8 cellular contexts compared by ENCODE assay signal in genomic region chr16:30949655-30950515, GRCh38. TPM values are rescaled to one million over a fixed set of nuclear protein-coding genes. Genes with fewer than 3 reads are reported as not detected.
DNase-seq lines count a peak whose midpoint lies in the region; ATAC-seq and TF ChIP-seq lines count a peak whose summit lies in the region.

No MANE protein-coding gene starts in this region.

- 0 out of 2 replicates have a peak, but pooled peaks cover 6% of the 10 kb centered on the region for H3F3A ChIP-seq in Loucy (ENCODE audit: low read depth)

- H3K9ac ChIP-seq in Loucy (ENCODE audit: low read depth, low read length, poor library complexity, severe bottlenecking) (peak overlapping the region; percentile 99), mucosa of stomach (ENCODE audit: low read length) (peak overlapping the region; percentile 82)

- H3K27me3 ChIP-seq in GM06990 (replicated peaks; ENCODE audit: control insufficient read depth, insufficient read depth, low read length) (no peaks in the 10 kb centered on the region), Loucy (ENCODE audit: insufficient read depth, low read length, poor library complexity, severe bottlenecking) (peaks cover 7% of the 10 kb centered on the region), mucosa of stomach (ENCODE audit: control insufficient read depth, insufficient read depth, low read length) (no peaks in the 10 kb centered on the region)

- no peak overlapping the region for H2AFZ ChIP-seq in Loucy (ENCODE audit: low read length)

- H3K9me2 ChIP-seq in Loucy (replicated peaks; ENCODE audit: low read depth, low read length): no peaks in the 10 kb centered on the region

- TF ChIP-seq CTCF in GM06990 (IDR thresholded peaks at IDR 0.05; ENCODE audit: insufficient read depth, low read length, poor library complexity, severe bottlenecking) (peak; percentile 54), Loucy (conservative IDR thresholded peaks at IDR 0.05; ENCODE audit: low read length) (peak; percentile 53), WI38 (IDR thresholded peaks at IDR 0.05; ENCODE audit: low read depth, low read length) (0 out of 2 replicates have a peak, but pooled peaks have one; percentile 11), epithelial cell of proximal tubule (conservative IDR thresholded peaks at IDR 0.05; ENCODE audit: low read depth, low read length) (peak; percentile 38)

- peak; percentile 72 for DNase-seq in GM06990 (ENCODE audit: extremely low read depth, insufficient read length)
- DNase-seq in epithelial cell of proximal tubule (ENCODE audit: low read depth): peak; percentile 59
- no peak for DNase-seq in central memory CD4-positive, alpha-beta T cell

- H3K9me3 ChIP-seq in Loucy (ENCODE audit: insufficient read depth, low read depth, low read length) (no peaks in the 10 kb centered on the region), mucosa of stomach (ENCODE audit: control insufficient read depth, low read length) (no peaks in the 10 kb centered on the region)

- H3K36me3 ChIP-seq in GM06990 (ENCODE audit: control insufficient read depth, insufficient read depth, low read length): peaks cover 2% of the 10 kb centered on the region
- peaks cover 6% of the 10 kb centered on the region; the same call in 1 of the 2 replicates for H3K36me3 ChIP-seq in Loucy (ENCODE audit: insufficient read depth, low read length)
- H3K36me3 ChIP-seq in mucosa of stomach (ENCODE audit: control insufficient read depth, insufficient read depth, low read length): no peaks in the 10 kb centered on the region
- no peaks in the 10 kb centered on the region for H3K36me3 ChIP-seq in urinary bladder (ENCODE audit: insufficient read depth)

- H3K4me2 ChIP-seq in Loucy (ENCODE audit: low read depth, low read length, poor library complexity, severe bottlenecking): peak overlapping the region; percentile 84

- peak overlapping the region; percentile 90 for H3K4me3 ChIP-seq in GM06990 (replicated peaks; ENCODE audit: low read depth, low read length)
- H3K4me3 ChIP-seq in Loucy (ENCODE audit: low read length, poor library complexity, severe bottlenecking): peak overlapping the region; percentile 90
- peak overlapping the region; percentile 79 for H3K4me3 ChIP-seq in WI38 (ENCODE audit: low read depth, low read length)
- peak overlapping the region; percentile 95 for H3K4me3 ChIP-seq in epithelial cell of proximal tubule (ENCODE audit: low read depth, low read length)
- peak overlapping the region; percentile 42 for H3K4me3 ChIP-seq in mucosa of stomach (ENCODE audit: low read length)
- H3K4me3 ChIP-seq in urinary bladder (ENCODE audit: low read depth, low read length): peak overlapping the region; percentile 96

- H3K4me1 ChIP-seq in Loucy (ENCODE audit: insufficient read depth, low read length, poor library complexity, severe bottlenecking): peaks cover 25% of the 10 kb centered on the region
- peaks cover 14% of the 10 kb centered on the region for H3K4me1 ChIP-seq in mucosa of stomach (ENCODE audit: control insufficient read depth, insufficient read depth, low read length)
- H3K4me1 ChIP-seq in urinary bladder (ENCODE audit: insufficient read depth): peaks cover 2% of the 10 kb centered on the region

- 6% methylated on average over 20 of the region's 20 CpGs for WGBS in urinary bladder

- peak; percentile 41 for ATAC-seq in GM21619 (IDR thresholded peaks at IDR 0.05; ENCODE audit: unreplicated experiment)

- H4K20me1 ChIP-seq in Loucy (ENCODE audit: insufficient read depth, low read length, poor library complexity, severe bottlenecking): peaks cover 3% of the 10 kb centered on the region

- H3K79me2 ChIP-seq in Loucy (ENCODE audit: insufficient read depth, low read length): peaks cover 23% of the 10 kb centered on the region

- H3K27ac ChIP-seq in urinary bladder (ENCODE audit: low read depth): peak overlapping the region; percentile 93

RNA-seq across cellular contexts. Expression of gene ORAI3, which starts 1.0 kb away (rescaled TPM):
- total RNA-seq in epithelial cell of proximal tubule: 10.4 and 37.6 TPM in 2 replicates
- total RNA-seq in urinary bladder: 16.7 TPM
- polyA plus RNA-seq in urinary bladder: 39.7 TPM

RNA-seq across cellular contexts. Expression of gene SETD1A, which starts 7.7 kb away (rescaled TPM):
- total RNA-seq in epithelial cell of proximal tubule (4.7 and 5.5 TPM in 2 replicates), urinary bladder (2.9 TPM)
- polyA plus RNA-seq in urinary bladder: 14.6 TPM

RNA-seq across cellular contexts. Expression of gene FBXL19, which starts 26.5 kb away (rescaled TPM):
- total RNA-seq in epithelial cell of proximal tubule: 35.6 and 65.3 TPM in 2 replicates
- 9.6 TPM for total RNA-seq in urinary bladder
- 15.2 TPM for polyA plus RNA-seq in urinary bladder

RNA-seq across cellular contexts. Expression of gene HSD3B7, which starts 35.1 kb away (rescaled TPM):
- total RNA-seq in epithelial cell of proximal tubule (22.9 and 24.2 TPM in 2 replicates), urinary bladder (11.0 TPM)
- 20.3 TPM for polyA plus RNA-seq in urinary bladder

RNA-seq across cellular contexts. Expression of gene CTF1, which starts 53.5 kb away (rescaled TPM):
- 0.87 and 4.3 TPM in 2 replicates for total RNA-seq in epithelial cell of proximal tubule
- 2.1 TPM for total RNA-seq in urinary bladder
- polyA plus RNA-seq in urinary bladder: 16.8 TPM

Comparison
In these comparisons a context has a peak if more than half of its experiments do, and no peak if none do; other contexts are left out.
1. H3K4me3 ChIP-seq: peak in every context shown above with its lines; median percentile 96 in urinary bladder; 95 in epithelial cell of proximal tubule; 90 in GM06990; 90 in Loucy; 79 in WI38; 42 in mucosa of stomach.